2 cellular contexts compared by ENCODE assay signal in the genomic region with DNA sequence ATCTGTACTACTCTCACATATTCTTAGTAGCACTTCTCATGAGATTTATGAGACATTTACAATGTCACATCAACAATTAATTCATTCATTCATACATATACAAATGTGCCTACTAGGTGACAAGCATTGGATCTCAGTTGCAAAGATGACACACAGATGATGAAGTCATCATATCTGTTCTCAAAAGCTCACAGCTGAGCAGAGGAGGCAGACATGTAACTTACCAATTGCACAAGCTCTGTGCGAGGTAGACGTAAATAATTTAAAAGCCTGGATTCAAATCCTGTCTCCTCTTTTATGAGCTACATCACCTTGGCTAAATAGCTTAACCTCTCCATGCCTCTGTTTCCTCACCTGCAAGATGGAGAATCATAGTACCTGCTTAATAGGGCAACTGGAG.
TF ChIP-seq lines count a peak whose summit lies in the region.

No MANE protein-coding gene starts in this region.

TF ChIP-seq in HCT116, 20 proteins besides CTCF, POLR2A, EP300 and RAD21:
- TF ChIP-seq, protein P1, sequence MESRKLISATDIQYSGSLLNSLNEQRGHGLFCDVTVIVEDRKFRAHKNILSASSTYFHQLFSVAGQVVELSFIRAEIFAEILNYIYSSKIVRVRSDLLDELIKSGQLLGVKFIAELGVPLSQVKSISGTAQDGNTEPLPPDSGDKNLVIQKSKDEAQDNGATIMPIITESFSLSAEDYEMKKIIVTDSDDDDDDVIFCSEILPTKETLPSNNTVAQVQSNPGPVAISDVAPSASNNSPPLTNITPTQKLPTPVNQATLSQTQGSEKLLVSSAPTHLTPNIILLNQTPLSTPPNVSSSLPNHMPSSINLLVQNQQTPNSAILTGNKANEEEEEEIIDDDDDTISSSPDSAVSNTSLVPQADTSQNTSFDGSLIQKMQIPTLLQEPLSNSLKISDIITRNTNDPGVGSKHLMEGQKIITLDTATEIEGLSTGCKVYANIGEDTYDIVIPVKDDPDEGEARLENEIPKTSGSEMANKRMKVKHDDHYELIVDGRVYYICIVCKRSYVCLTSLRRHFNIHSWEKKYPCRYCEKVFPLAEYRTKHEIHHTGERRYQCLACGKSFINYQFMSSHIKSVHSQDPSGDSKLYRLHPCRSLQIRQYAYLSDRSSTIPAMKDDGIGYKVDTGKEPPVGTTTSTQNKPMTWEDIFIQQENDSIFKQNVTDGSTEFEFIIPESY (IDR thresholded peaks at IDR 0.05; ENCODE audit: extremely low read depth, insufficient replicate concordance, low read length) = no peak
- TF ChIP-seq SIN3A (IDR thresholded peaks at IDR 0.05; ENCODE audit: low read depth) = no peak
TF ChIP-seq in HCT116: peak in this region for 0.

TF ChIP-seq in HepG2, 621 proteins besides CTCF, POLR2A, EP300 and RAD21 (continued from another document):
- TF ChIP-seq, protein P2, sequence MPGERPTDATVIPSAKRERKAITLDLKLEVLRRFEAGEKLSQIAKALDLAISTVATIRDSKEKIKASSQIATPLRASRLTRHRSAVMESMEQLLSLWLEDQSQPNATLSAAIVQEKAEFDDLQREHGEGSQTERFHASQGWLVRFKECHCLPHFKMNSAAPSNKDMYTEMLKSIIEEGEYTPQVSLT (CRISPR knock-in tag; IDR thresholded peaks at IDR 0.05; ENCODE audit: borderline replicate concordance, low read depth) = no peak
- TF ChIP-seq SRF (IDR thresholded peaks at IDR 0.05; ENCODE audit: low read depth, low read length) = no peak
